17 cellular contexts compared by ENCODE assay signal in genomic region chr19:41933693-41934426, GRCh38. TPM values are rescaled to one million over a fixed set of nuclear protein-coding genes. Genes with fewer than 3 reads are reported as not detected.
DNase-seq lines count a peak whose midpoint lies in the region; ATAC-seq, FAIRE-seq and TF ChIP-seq lines count a peak whose summit lies in the region.
"Had no signal": no experiment of that assay in that cellular context is flagged by ENCODE, and none has a peak within 500 bp of the region (broad histone marks: within the 10 kb centered on the region; RNA-seq: fewer than 3 reads in every experiment).

No MANE protein-coding gene starts in this region.

- no peak for TF ChIP-seq POLR2A in GM12891 (IDR thresholded peaks at IDR 0.05; ENCODE audit: low read depth, low read length)
- TF ChIP-seq POLR2A in ovary (IDR thresholded peaks at IDR 0.05) = no peak

- H3K27ac ChIP-seq in naive thymus-derived CD4-positive, alpha-beta T cell (ENCODE audit: low read depth, low read length) = no peak overlapping the region
- no peak overlapping the region for H3K27ac ChIP-seq in ovary
- H3K27ac ChIP-seq: coronary artery, esophagus muscularis mucosa, tibial artery had no signal

- H3K36me3 ChIP-seq in naive thymus-derived CD4-positive, alpha-beta T cell (ENCODE audit: control insufficient read depth in 2 of 3, insufficient read depth in 3 of 3, low read length in 3 of 3) = no peaks in the 10 kb centered on the region
- no peaks in the 10 kb centered on the region for H3K36me3 ChIP-seq in ovary
- H3K36me3 ChIP-seq: esophagus muscularis mucosa, tibial artery had no signal

- no peak for DNase-seq in activated CD8-positive, alpha-beta T cell treated with anti-CD3 and anti-CD28 coated beads for 36 hours
- no peak for DNase-seq in activated CD8-positive, alpha-beta T cell treated with anti-CD3 and anti-CD28 coated beads, Interleukin-2, amount 10 ng/mL, durations not matched to agents 7 days and 5 days
- DNase-seq in GM12891 (ENCODE audit: insufficient read length, low spot score) (no peak), RPMI8226 (peak; percentile 44), ovary (no peak), anterior cingulate cortex (lab: John Stamatoyannopoulos, UW) (no peak)
- DNase-seq in naive thymus-derived CD4-positive, alpha-beta T cell = no peak
- DNase-seq: activated CD8-positive, alpha-beta memory T cell treated with anti-CD3 and anti-CD28 coated beads, Interleukin-2, amount 50 U/mL, for 48 hours; left colon; NCI-H1105; stimulated activated CD4-positive, alpha-beta T cell treated with anti-CD3 and anti-CD28 coated beads, Interleukin-15, amount 100 ng/mL, for 24 hours; tibial artery had no signal

- H3K4me1 ChIP-seq in naive thymus-derived CD4-positive, alpha-beta T cell (ENCODE audit: control insufficient read depth in 2 of 2, insufficient read depth in 2 of 2, low read length in 2 of 2) = peaks cover 35 to 39% of the 10 kb centered on the region in 2 donors
- peaks cover under 1% of the 10 kb centered on the region for H3K4me1 ChIP-seq in ovary (ENCODE audit: insufficient read depth)

- no peaks in the 10 kb centered on the region for H3K9me3 Mint-ChIP-seq in activated CD8-positive, alpha-beta T cell treated with anti-CD3 and anti-CD28 coated beads for 36 hours
- no peaks in the 10 kb centered on the region for H3K9me3 Mint-ChIP-seq in activated CD8-positive, alpha-beta T cell treated with anti-CD3 and anti-CD28 coated beads, Interleukin-2, amount 10 ng/mL, durations not matched to agents 7 days and 5 days (ENCODE audit: insufficient read depth)
- no peaks in the 10 kb centered on the region for H3K9me3 Mint-ChIP-seq in naive thymus-derived CD4-positive, alpha-beta T cell

- CTCF ChIA-PET in activated CD8-positive, alpha-beta T cell treated with anti-CD3 and anti-CD28 coated beads for 36 hours (lab: Charles Lee) = interaction anchor here (0.8 to 1.3 kb wide), 7 partner anchors 11 to 61 kb away, joined by 3 to 6 read pairs (median 3); no protein-coding TSS in a partner anchor
- CTCF ChIA-PET in activated CD8-positive, alpha-beta T cell treated with anti-CD3 and anti-CD28 coated beads, Interleukin-2, amount 10 ng/mL, durations not matched to agents 7 days and 5 days (lab: Charles Lee) = interaction anchor here (0.8 to 1.3 kb wide), 9 partner anchors 9 to 75 kb away, joined by 3 to 11 read pairs (median 4); no protein-coding TSS in a partner anchor
- CTCF ChIA-PET in naive thymus-derived CD4-positive, alpha-beta T cell (lab: Charles Lee) = interaction anchor here (0.8 to 1.9 kb wide), 7 partner anchors 15 to 73 kb away, joined by 3 to 13 read pairs (median 5); partner anchors contain the start of gene RPS19

- WGBS in ovary, 3 donors = 69 to 77% (median 70%) methylated on average over 7 of the region's 7 CpGs

- peak; percentile 33 for FAIRE-seq in GM12891 (lab: Jason Lieb, UNC)
- FAIRE-seq: GM12878, HTR-8/SVneo had no signal

- POLR2A ChIA-PET in activated CD8-positive, alpha-beta T cell treated with anti-CD3 and anti-CD28 coated beads for 36 hours (lab: Charles Lee) = interaction anchor here (0.7 to 1.8 kb wide), 8 partner anchors 24 to 74 kb away, joined by 3 to 8 read pairs (median 6); no protein-coding TSS in a partner anchor
- POLR2A ChIA-PET in activated CD8-positive, alpha-beta T cell treated with anti-CD3 and anti-CD28 coated beads, Interleukin-2, amount 10 ng/mL, durations not matched to agents 7 days and 5 days (lab: Charles Lee) = interaction anchor here (0.7 to 0.8 kb wide), 2 partner anchors 24 to 76 kb away, joined by 3 read pairs; no protein-coding TSS in a partner anchor
- POLR2A ChIA-PET in naive thymus-derived CD4-positive, alpha-beta T cell (lab: Charles Lee) = interaction anchor here (1.0 to 1.7 kb wide), 7 partner anchors 11 to 73 kb away, joined by 3 to 7 read pairs (median 5); no protein-coding TSS in a partner anchor

- no peak for TF ChIP-seq CTCF in activated CD8-positive, alpha-beta T cell treated with anti-CD3 and anti-CD28 coated beads for 36 hours (IDR thresholded peaks at IDR 0.05)
- no peak for TF ChIP-seq CTCF in ovary (IDR thresholded peaks at IDR 0.05)

- H3K27ac Mint-ChIP-seq in activated CD8-positive, alpha-beta T cell treated with anti-CD3 and anti-CD28 coated beads for 36 hours = peak overlapping the region; percentile 74
- no peak overlapping the region for H3K27ac Mint-ChIP-seq in activated CD8-positive, alpha-beta T cell treated with anti-CD3 and anti-CD28 coated beads, Interleukin-2, amount 10 ng/mL, durations not matched to agents 7 days and 5 days
- H3K27ac Mint-ChIP-seq in naive thymus-derived CD4-positive, alpha-beta T cell = peak overlapping the region; percentile 6 to 89 (median 86)

- H3K27me3 ChIP-seq in naive thymus-derived CD4-positive, alpha-beta T cell (ENCODE audit: control insufficient read depth in 2 of 2, insufficient read depth in 2 of 2, low read length in 2 of 2) = peaks cover 0 to 4% of the 10 kb centered on the region in 2 donors
- no peaks in the 10 kb centered on the region for H3K27me3 ChIP-seq in ovary

- peaks cover 52% of the 10 kb centered on the region for H3K4me1 Mint-ChIP-seq in activated CD8-positive, alpha-beta T cell treated with anti-CD3 and anti-CD28 coated beads for 36 hours (ENCODE audit: low read depth)
- H3K4me1 Mint-ChIP-seq in activated CD8-positive, alpha-beta T cell treated with anti-CD3 and anti-CD28 coated beads, Interleukin-2, amount 10 ng/mL, durations not matched to agents 7 days and 5 days (ENCODE audit: low read depth) = peaks cover 47% of the 10 kb centered on the region
- H3K4me1 Mint-ChIP-seq in naive thymus-derived CD4-positive, alpha-beta T cell = peaks cover 44 to 74% (median 55%) of the 10 kb centered on the region in 7 donors

- H3K27me3 Mint-ChIP-seq in activated CD8-positive, alpha-beta T cell treated with anti-CD3 and anti-CD28 coated beads for 36 hours = peaks cover 19% of the 10 kb centered on the region
- H3K27me3 Mint-ChIP-seq in activated CD8-positive, alpha-beta T cell treated with anti-CD3 and anti-CD28 coated beads, Interleukin-2, amount 10 ng/mL, durations not matched to agents 7 days and 5 days (ENCODE audit: low read depth) = peaks cover 52% of the 10 kb centered on the region
- peaks cover 0 to 28% (median 0%) of the 10 kb centered on the region in 5 donors for H3K27me3 Mint-ChIP-seq in naive thymus-derived CD4-positive, alpha-beta T cell

- H3K36me3 Mint-ChIP-seq in activated CD8-positive, alpha-beta T cell treated with anti-CD3 and anti-CD28 coated beads for 36 hours (ENCODE audit: low read depth) = no peaks in the 10 kb centered on the region
- H3K36me3 Mint-ChIP-seq in activated CD8-positive, alpha-beta T cell treated with anti-CD3 and anti-CD28 coated beads, Interleukin-2, amount 10 ng/mL, durations not matched to agents 7 days and 5 days (ENCODE audit: low read depth) = no peaks in the 10 kb centered on the region
- H3K36me3 Mint-ChIP-seq in naive thymus-derived CD4-positive, alpha-beta T cell = peaks cover 0 to 4% (median 0%) of the 10 kb centered on the region in 5 donors

- no peak overlapping the region for H3K4me3 ChIP-seq in naive thymus-derived CD4-positive, alpha-beta T cell (ENCODE audit: low read length)
- H3K4me3 ChIP-seq in ovary = no peak overlapping the region
- H3K4me3 ChIP-seq: coronary artery, esophagus muscularis mucosa, GM12878, tibial artery had no signal

- no peaks in the 10 kb centered on the region for H3K9me3 ChIP-seq in naive thymus-derived CD4-positive, alpha-beta T cell (ENCODE audit: control insufficient read depth in 2 of 3, low read length in 3 of 3)
- no peaks in the 10 kb centered on the region for H3K9me3 ChIP-seq in ovary
- H3K9me3 ChIP-seq: esophagus muscularis mucosa, tibial artery had no signal

- no peak for ATAC-seq in activated CD8-positive, alpha-beta T cell treated with anti-CD3 and anti-CD28 coated beads for 36 hours
- no peak for ATAC-seq in activated CD8-positive, alpha-beta T cell treated with anti-CD3 and anti-CD28 coated beads, Interleukin-2, amount 10 ng/mL, durations not matched to agents 7 days and 5 days
- ATAC-seq in naive thymus-derived CD4-positive, alpha-beta T cell = no peak
- ATAC-seq in HG03571 (IDR thresholded peaks at IDR 0.05; ENCODE audit: unreplicated experiment) = no peak

- no peak overlapping the region for H3K4me3 Mint-ChIP-seq in activated CD8-positive, alpha-beta T cell treated with anti-CD3 and anti-CD28 coated beads for 36 hours
- no peak overlapping the region for H3K4me3 Mint-ChIP-seq in activated CD8-positive, alpha-beta T cell treated with anti-CD3 and anti-CD28 coated beads, Interleukin-2, amount 10 ng/mL, durations not matched to agents 7 days and 5 days
- H3K4me3 Mint-ChIP-seq in naive thymus-derived CD4-positive, alpha-beta T cell = peak overlapping the region in 7 of 10 donors; percentile 5 to 66 (median 48)

- intact Hi-C loops in activated CD8-positive, alpha-beta T cell treated with anti-CD3 and anti-CD28 coated beads for 36 hours (cut with micrococcal nuclease) = no loop called here
- intact Hi-C loops in naive thymus-derived CD4-positive, alpha-beta T cell (cut with micrococcal nuclease) = loop anchor here in 1 of 2 donors (1.0 to 2.0 kb wide), 3 partner anchors 18 to 73 kb away; partner anchors contain the start of gene RPS19
- intact Hi-C loops in ovary (cut with DNase I) = no loop called here

- no peak for TF ChIP-seq EP300 in ovary (IDR thresholded peaks at IDR 0.05)

RNA-seq across cellular contexts. Expression of gene ERFL, which starts 5.6 kb away (rescaled TPM):
- total RNA-seq in activated CD8-positive, alpha-beta T cell treated with anti-CD3 and anti-CD28 coated beads for 36 hours = 1 to 10 TPM; 1.5 to 1.6 TPM
- total RNA-seq in activated CD8-positive, alpha-beta T cell treated with anti-CD3 and anti-CD28 coated beads, Interleukin-2, amount 10 ng/mL, durations not matched to agents 7 days and 5 days = 1 to 10 TPM in 1 of 2 experiments, under 1 TPM in 1; 0.84 to 1.1 TPM
- 0.76 TPM for polyA plus RNA-seq in GM12891 (2012; ENCODE audit: low read depth, missing spikeins)
- total RNA-seq in naive thymus-derived CD4-positive, alpha-beta T cell = 10 to 100 TPM in 2 of 5 experiments, 1 to 10 TPM in 3; 3.0 to 15.0 (median 8.0) TPM
- not detected for polyA plus RNA-seq in naive thymus-derived CD4-positive, alpha-beta T cell
- total RNA-seq in ovary = 1 to 10 TPM in 1 of 7 donors, under 1 TPM in 6; 0.11 to 1.3 (median 0.50) TPM
- polyA plus RNA-seq in ovary = under 1 TPM in 1 of 2 donors, not detected in 1; 0.24 TPM

RNA-seq across cellular contexts. Expression of gene RABAC1, which starts 25.3 kb away (rescaled TPM):
- total RNA-seq in activated CD8-positive, alpha-beta T cell treated with anti-CD3 and anti-CD28 coated beads for 36 hours = 10 to 100 TPM; 49.6 to 52.4 TPM
- 10 to 100 TPM; 63.0 to 63.4 TPM for total RNA-seq in activated CD8-positive, alpha-beta T cell treated with anti-CD3 and anti-CD28 coated beads, Interleukin-2, amount 10 ng/mL, durations not matched to agents 7 days and 5 days
- 49.2 TPM for polyA plus RNA-seq in GM12891 (2012; ENCODE audit: low read depth, missing spikeins)
- 10 to 100 TPM; 70.4 to 90.9 (median 78.1) TPM for total RNA-seq in naive thymus-derived CD4-positive, alpha-beta T cell
- 100 to 1,000 TPM; 171 to 187 TPM for polyA plus RNA-seq in naive thymus-derived CD4-positive, alpha-beta T cell
- total RNA-seq in ovary = 100 to 1,000 TPM; 120 to 206 (median 147) TPM
- 100 to 1,000 TPM in 1 of 2 donors, 10 to 100 TPM in 1; 21.2 to 224 TPM for polyA plus RNA-seq in ovary

RNA-seq across cellular contexts. Expression of gene ARHGEF1, which starts 50.9 kb away (rescaled TPM):
- 100 to 1,000 TPM; 307 to 308 TPM for total RNA-seq in activated CD8-positive, alpha-beta T cell treated with anti-CD3 and anti-CD28 coated beads for 36 hours
- 100 to 1,000 TPM; 515 to 537 TPM for total RNA-seq in activated CD8-positive, alpha-beta T cell treated with anti-CD3 and anti-CD28 coated beads, Interleukin-2, amount 10 ng/mL, durations not matched to agents 7 days and 5 days
- polyA plus RNA-seq in GM12891 (2012; ENCODE audit: low read depth, missing spikeins) = 125 TPM
- 1,000 to 10,000 TPM in 4 of 5 experiments, 100 to 1,000 TPM in 1; 662 to 1,236 (median 1,141) TPM for total RNA-seq in naive thymus-derived CD4-positive, alpha-beta T cell
- 100 to 1,000 TPM; 184 to 367 TPM for polyA plus RNA-seq in naive thymus-derived CD4-positive, alpha-beta T cell
- total RNA-seq in ovary = 10 to 100 TPM; 35.6 to 97.5 (median 70.6) TPM
- polyA plus RNA-seq in ovary = 10 to 100 TPM in 1 of 2 donors, 1 to 10 TPM in 1; 7.9 to 56.2 TPM

RNA-seq across cellular contexts. Expression of gene CD79A, which starts 56.8 kb away (rescaled TPM):
- 10 to 100 TPM; 19.3 to 21.0 TPM for total RNA-seq in activated CD8-positive, alpha-beta T cell treated with anti-CD3 and anti-CD28 coated beads for 36 hours
- total RNA-seq in activated CD8-positive, alpha-beta T cell treated with anti-CD3 and anti-CD28 coated beads, Interleukin-2, amount 10 ng/mL, durations not matched to agents 7 days and 5 days = 10 to 100 TPM; 17.4 to 21.5 TPM
- 466 TPM for polyA plus RNA-seq in GM12891 (2012; ENCODE audit: low read depth, missing spikeins)
- 10 to 100 TPM in 1 of 5 experiments, 1 to 10 TPM in 4; 2.6 to 27.9 (median 2.8) TPM for total RNA-seq in naive thymus-derived CD4-positive, alpha-beta T cell
- 10 to 100 TPM in 1 of 2 donors, 1 to 10 TPM in 1; 9.6 to 16.8 TPM for polyA plus RNA-seq in naive thymus-derived CD4-positive, alpha-beta T cell
- 1 to 10 TPM in 3 of 7 donors, under 1 TPM in 3, not detected in 1; 0.25 to 1.4 (median 0.83) TPM for total RNA-seq in ovary
- polyA plus RNA-seq in ovary = under 1 TPM; 0.41 to 0.68 TPM

Comparison
In these comparisons a context has a peak if more than half of its experiments do, and no peak if none do; other contexts are left out.
1. H3K4me3 Mint-ChIP-seq: peak in naive thymus-derived CD4-positive, alpha-beta T cell (7 of 10); none in activated CD8-positive, alpha-beta T cell treated with anti-CD3 and anti-CD28 coated beads for 36 hours (single experiment) and activated CD8-positive, alpha-beta T cell treated with anti-CD3 and anti-CD28 coated beads, Interleukin-2, amount 10 ng/mL, durations not matched to agents 7 days and 5 days (single experiment).